14 cellular contexts compared by ENCODE assay signal in the genomic region with DNA sequence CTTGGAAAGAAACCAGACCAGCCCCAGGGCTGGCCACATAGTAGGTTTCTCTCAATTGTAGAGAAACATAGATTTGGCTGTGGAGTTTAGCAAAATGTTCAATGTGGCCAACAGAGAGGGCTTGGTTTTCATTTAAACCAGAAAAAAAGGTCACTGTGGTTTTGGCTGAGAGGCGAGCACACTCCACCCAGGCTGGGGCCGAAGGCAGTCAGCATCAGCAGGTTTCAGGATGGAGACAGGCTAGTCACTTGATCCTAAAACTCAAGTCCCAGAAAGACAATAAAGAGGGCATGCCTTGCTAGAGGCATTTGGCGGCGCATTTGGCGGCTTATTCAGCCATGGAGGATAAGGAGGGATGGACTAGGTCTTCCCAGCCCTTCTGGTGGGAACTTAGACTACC. TPM values are rescaled to one million over a fixed set of nuclear protein-coding genes. Genes with fewer than 3 reads are reported as not detected.
A peak's percentile ranks its signal among the peaks of the same experiment; 100 is the strongest.
DNase-seq lines count a peak whose midpoint lies in the region; ATAC-seq, FAIRE-seq and TF ChIP-seq lines count a peak whose summit lies in the region.
"Had no signal": no experiment of that assay in that cellular context is flagged by ENCODE, and none has a peak within 500 bp of the region (broad histone marks: within the 10 kb centered on the region; RNA-seq: fewer than 3 reads in every experiment).

No MANE protein-coding gene starts in this region.

- H3K9me3 ChIP-seq in IMR-90 (ENCODE audit: control insufficient read depth, insufficient read depth, low read length) (peaks cover 4% of the 10 kb centered on the region), Caco-2 (peaks cover 6% of the 10 kb centered on the region; the same call in 1 of the 2 replicates)
- H3K9me3 ChIP-seq: adrenal gland had no signal

- POLR2A ChIA-PET in IMR-90 (lab: Charles Lee; ENCODE audit: unreplicated experiment): no interaction called here
- POLR2A ChIA-PET in Caco-2 (lab: Charles Lee): no interaction called here

- peak overlapping the region; percentile 12; the same call in 1 of the 2 replicates for H4K5ac ChIP-seq in IMR-90 (ENCODE audit: low read depth, low read length)

- H3K4me2 ChIP-seq in IMR-90 (ENCODE audit: low read depth, low read length): no peak overlapping the region

- H3K14ac ChIP-seq in IMR-90 (replicated peaks; ENCODE audit: low read depth, low read length): peak overlapping the region; percentile 45; the same call in 1 of the 2 replicates

- H3K27ac Mint-ChIP-seq in Caco-2 (ENCODE audit: unreplicated experiment): no peak overlapping the region

- CTCF ChIA-PET in IMR-90 (lab: Yijun Ruan, JAX): interaction anchor here (0.6 kb wide), 1 partner anchor 321 kb away, joined by 3 read pairs; no protein-coding TSS in a partner anchor
- CTCF ChIA-PET in Caco-2 (lab: Charles Lee): no interaction called here

- H2BK20ac ChIP-seq in IMR-90 (ENCODE audit: low read depth, low read length): no peak overlapping the region; the same call in 1 of the 2 replicates

- H3K4ac ChIP-seq in IMR-90 (ENCODE audit: low read depth, low read length): peak overlapping the region; percentile 41; the same call in 1 of the 2 replicates

- no peak overlapping the region for H2AFZ ChIP-seq in IMR-90 (replicated peaks; ENCODE audit: low read length, poor library complexity)

- ATAC-seq in IMR-90 (ENCODE audit: low read depth) (no peak), HG02610 (IDR thresholded peaks at IDR 0.05; ENCODE audit: unreplicated experiment) (no peak), HG03432 (IDR thresholded peaks at IDR 0.05; ENCODE audit: unreplicated experiment) (no peak)
- ATAC-seq: Right ventricle myocardium inferior had no signal

- peaks cover 11% of the 10 kb centered on the region for H3K9me1 ChIP-seq in IMR-90 (ENCODE audit: insufficient read depth, low read length)

- no peaks in the 10 kb centered on the region for H3K4me1 Mint-ChIP-seq in Caco-2 (ENCODE audit: low read depth, unreplicated experiment)

- H2BK5ac ChIP-seq in IMR-90 (ENCODE audit: low read depth, low read length, poor library complexity, severe bottlenecking): no peak overlapping the region

- no peak for FAIRE-seq in GM12892 (lab: Jason Lieb, UNC)
- FAIRE-seq: GM18507, urothelium cell line had no signal

- H2AK9ac ChIP-seq in IMR-90 (replicated peaks; ENCODE audit: low read depth, low read length, poor library complexity): no peak overlapping the region

- no peak for DNase-seq in GM12892 (ENCODE audit: insufficient read length)
- DNase-seq in IMR-90: no peak
- DNase-seq in astrocyte of the cerebellum (ENCODE audit: low read depth): peak; percentile 11
- DNase-seq in stimulated activated CD8-positive, alpha-beta memory T cell treated with anti-CD3 and anti-CD28 coated beads, Interleukin-4, amount 100 ng/mL, for 48 hours: peak; percentile 50
- DNase-seq in Caco-2: no peak
- DNase-seq: activated CD4-positive, CD25-positive, alpha-beta regulatory T cell; DMS79 treated with DMSO at 0.1 percent for 48 hours; midbrain had no signal

- WGBS in IMR-90 (ENCODE audit: extremely low coverage in 2 of 2, insufficient read length in 1 of 2), 2 experiments: no CpG with 5 or more reads among the region's 5 CpGs

- H3K27ac ChIP-seq in IMR-90 (ENCODE audit: insufficient read depth, low read length): no peak overlapping the region
- H3K27ac ChIP-seq: adrenal gland had no signal

- no peaks in the 10 kb centered on the region for H3K9me3 Mint-ChIP-seq in Caco-2 (ENCODE audit: unreplicated experiment)

- dilution Hi-C loops in IMR-90 (cut with HindIII; ENCODE audit: low sequenced_read_pairs, unreplicated experiment): no loop called here

- H2BK120ac ChIP-seq in IMR-90 (ENCODE audit: low read depth, low read length): peak overlapping the region; percentile 48

- H3K23ac ChIP-seq in IMR-90 (ENCODE audit: low read depth, low read length): no peak overlapping the region

- peak overlapping the region; percentile 48; the same call in 1 of the 2 replicates for H2AK5ac ChIP-seq in IMR-90 (ENCODE audit: low read depth, low read length)

- in situ Hi-C loops in IMR-90 (cut with MboI; ENCODE audit: low sequenced_read_pairs): no loop called here
- in situ Hi-C loops in astrocyte of the cerebellum (cut with HindIII; ENCODE audit: low sequenced_read_pairs): no loop called here

- no peak overlapping the region for H3K18ac ChIP-seq in IMR-90 (ENCODE audit: low read depth, low read length)

- TF ChIP-seq POLR2A in GM12892 (IDR thresholded peaks at IDR 0.05; ENCODE audit: low read depth, low read length) (0 out of 2 replicates have a peak, but pooled peaks have one; percentile 16), IMR-90 (IDR thresholded peaks at IDR 0.05; ENCODE audit: low read depth, low read length) (no peak)

- peak overlapping the region; percentile 39; the same call in 1 of the 2 replicates for H4K91ac ChIP-seq in IMR-90 (ENCODE audit: insufficient read depth, low read depth, low read length)

- intact Hi-C loops in IMR-90 (cut with micrococcal nuclease): no loop called here
- intact Hi-C loops in Caco-2 (cut with micrococcal nuclease; ENCODE audit: unreplicated experiment): no loop called here

- H3K56ac ChIP-seq in IMR-90 (ENCODE audit: extremely low read depth, insufficient read depth, low read length): no peak overlapping the region

- H3K36me3 ChIP-seq in IMR-90 (ENCODE audit: control insufficient read depth, insufficient read depth, low read length): peaks cover 28% of the 10 kb centered on the region
- no peaks in the 10 kb centered on the region for H3K36me3 ChIP-seq in Caco-2 (ENCODE audit: control insufficient read depth, insufficient read depth, low read length)

- H3K36me3 Mint-ChIP-seq in Caco-2 (ENCODE audit: insufficient read depth, unreplicated experiment): peaks cover 5% of the 10 kb centered on the region

- H3K4me1 ChIP-seq in IMR-90 (ENCODE audit: control insufficient read depth, insufficient read depth, low read length) (peaks cover 2% of the 10 kb centered on the region; the same call in 1 of the 2 replicates), Caco-2 (no peaks in the 10 kb centered on the region)
- H3K4me1 ChIP-seq: adrenal gland had no signal

- H3K4me3 ChIP-seq in IMR-90 (ENCODE audit: insufficient read depth, low read depth, low read length) (no peak overlapping the region), astrocyte of the cerebellum (ENCODE audit: low read depth, low read length) (no peak overlapping the region), Caco-2 (ENCODE audit: low read depth, low read length) (no peak overlapping the region)
- H3K4me3 ChIP-seq: adrenal gland had no signal

- no peaks in the 10 kb centered on the region for H3K27me3 ChIP-seq in IMR-90 (ENCODE audit: control insufficient read depth, insufficient read depth, low read length)
- H3K27me3 ChIP-seq in Caco-2 (replicated peaks; ENCODE audit: control insufficient read depth, insufficient read depth, low read length): no peaks in the 10 kb centered on the region
- H3K27me3 ChIP-seq: adrenal gland had no signal

- no peak for TF ChIP-seq RAD21 in IMR-90 (IDR thresholded peaks at IDR 0.05; ENCODE audit: low read length)

- H3K27me3 Mint-ChIP-seq in Caco-2 (ENCODE audit: insufficient read depth, unreplicated experiment): no peaks in the 10 kb centered on the region

- H3K9ac ChIP-seq in IMR-90 (ENCODE audit: low read depth, low read length): no peak overlapping the region

- no peak for TF ChIP-seq CTCF in IMR-90 (conservative IDR thresholded peaks at IDR 0.05; ENCODE audit: low read depth, low read length)
- no peak for TF ChIP-seq CTCF in astrocyte of the cerebellum (IDR thresholded peaks at IDR 0.05; ENCODE audit: low read depth, low read length, missing control alignments)
- no peak for TF ChIP-seq CTCF in Caco-2 (IDR thresholded peaks at IDR 0.05; ENCODE audit: insufficient read depth in 1 of 2, low read depth in 1 of 2, low read length in 1 of 2, severe bottlenecking in 1 of 2, unreplicated experiment in 1 of 2)

- H4K20me1 ChIP-seq in IMR-90 (ENCODE audit: insufficient read depth, low read length): no peaks in the 10 kb centered on the region

- no peak overlapping the region for H3K4me3 Mint-ChIP-seq in Caco-2 (ENCODE audit: unreplicated experiment)

- BruUV-seq in IMR-90 (replicated peaks; lab: Mats Ljungman, UMichigan) (no TSS peak), Caco-2 (replicated peaks; lab: Mats Ljungman, UMichigan) (no TSS peak)

- 0 out of 3 replicates have a peak overlapping the region, but pooled peaks have one; percentile 36 for H2BK15ac ChIP-seq in IMR-90 (ENCODE audit: low read depth, low read length)

- H3K79me1 ChIP-seq in IMR-90 (ENCODE audit: low read depth in 1 of 2, low read length in 2 of 2): no peaks in the 10 kb centered on the region; a peak in 1 of 4 replicates

- H4K8ac ChIP-seq in IMR-90 (ENCODE audit: low read depth in 2 of 2, low read length in 2 of 2): peak overlapping the region in 1 of 2 experiments; percentile 36; a peak in 1 of 4 replicates

TF ChIP-seq in IMR-90, 13 proteins besides CTCF, POLR2A, EP300 and RAD21 (continues in another document):
- TF ChIP-seq CEBPB (IDR thresholded peaks at IDR 0.05; ENCODE audit: low read depth, low read length) (no peak), FOS (IDR thresholded peaks at IDR 0.05; ENCODE audit: low read depth, low read length) (no peak), RCOR1 (IDR thresholded peaks at IDR 0.05; ENCODE audit: insufficient replicate concordance, low read length) (no peak), USF2 (IDR thresholded peaks at IDR 0.05; ENCODE audit: low read depth, low read length) (no peak), ELK1 (IDR thresholded peaks at IDR 0.05; ENCODE audit: borderline replicate concordance, low read depth, low read length) (no peak), MAZ (IDR thresholded peaks at IDR 0.05; ENCODE audit: borderline replicate concordance, low read depth, low read length) (no peak)

RNA-seq across cellular contexts. Expression of gene RASSF2, which starts 28.6 kb away (rescaled TPM):
- polyA plus RNA-seq in GM12892 (2012; ENCODE audit: missing spikeins): 32.8 TPM
- total RNA-seq in IMR-90 (2012; rRNA removed): 4.2 and 4.5 TPM in 2 replicates
- polyA plus RNA-seq in IMR-90 (2012; rRNA removed): 1.5 and 2.0 TPM in 2 replicates
- polyA plus RNA-seq in IMR-90 (2012; cell fraction: cytosol; rRNA removed): 0.73 and 1.1 TPM in 2 replicates
- polyA plus RNA-seq in IMR-90 (2012; cell fraction: nucleus; rRNA removed; ENCODE audit: low replicate concordance): 0.39 and 1.7 TPM in 2 replicates
- 3.4 and 3.5 TPM in 2 replicates for total RNA-seq in Caco-2 (2022)

Comparison
In these comparisons a context has a peak if more than half of its experiments do, and no peak if none do; other contexts are left out.
1. DNase-seq: peak in astrocyte of the cerebellum (single experiment) and stimulated activated CD8-positive, alpha-beta memory T cell treated with anti-CD3 and anti-CD28 coated beads, Interleukin-4, amount 100 ng/mL, for 48 hours (single experiment); none in GM12892 (single experiment), IMR-90 (single experiment) and Caco-2 (0 of 2).